33 cellular contexts compared by ENCODE assay signal in the genomic region with DNA sequence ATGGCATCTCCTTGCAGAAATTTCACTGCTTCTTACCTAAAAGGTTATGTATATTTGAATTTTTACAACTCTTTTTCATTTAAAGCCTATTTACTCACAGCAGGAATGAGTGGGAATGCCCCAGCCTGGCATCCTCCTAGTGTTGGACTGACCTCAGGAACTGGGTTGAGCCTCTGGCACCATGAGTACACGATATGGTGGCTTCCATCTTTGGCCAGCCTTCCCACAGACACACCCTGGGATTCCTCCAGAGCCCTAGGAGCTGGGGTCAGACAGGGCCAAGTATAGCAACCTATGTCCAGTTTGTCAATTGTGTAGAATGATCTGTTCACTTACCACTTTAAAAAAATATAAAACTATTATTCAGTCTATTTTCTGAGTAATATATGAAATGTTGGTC.
"Had no signal": no experiment of that assay in that cellular context is flagged by ENCODE, and none has a peak within 500 bp of the region (broad histone marks: within the 10 kb centered on the region; RNA-seq: fewer than 3 reads in every experiment).

No MANE protein-coding gene starts in this region.

- DNase-seq: activated B cell treated with CpG ODN at 0.5 μM for 24 hours; activated CD4-positive, alpha-beta memory T cell treated with anti-CD3 and anti-CD28 coated beads, Interleukin-2, amount 10 ng/mL, durations not matched to agents 7 days and 5 days; activated CD4-positive, alpha-beta T cell treated with anti-CD3 and anti-CD28 coated beads for 48 hours; activated CD4-positive, alpha-beta T cell treated with anti-CD3 and anti-CD28 coated beads, Interleukin-2, amount 50 U/mL, for 4 hours; activated CD8-positive, alpha-beta memory T cell treated with anti-CD3 and anti-CD28 coated beads, Interleukin-2, amount 10 ng/mL, durations not matched to agents 7 days and 5 days; activated CD8-positive, alpha-beta memory T cell treated with anti-CD3 and anti-CD28 coated beads, Interleukin-2, amount 50 U/mL, for 4 hours; activated gamma-delta T cell; activated naive CD4-positive, alpha-beta T cell; activated naive CD4-positive, alpha-beta T cell treated with anti-CD3 and anti-CD28 coated beads, Interleukin-2, amount 10 ng/mL, durations not matched to agents 7 days and 5 days; activated naive CD8-positive, alpha-beta T cell treated with anti-CD3 and anti-CD28 coated beads, Interleukin-2, amount 10 ng/mL, durations not matched to agents 7 days and 5 days; activated T-cell treated with anti-CD3 and anti-CD28 coated beads for 4 hours; activated T-cell treated with anti-CD3 and anti-CD28 coated beads, Interleukin-2, amount 50 U/mL, for 24 hours; activated T-cell treated with anti-CD3 and anti-CD28 coated beads, Interleukin-2, amount 50 U/mL, for 72 hours; central memory CD4-positive, alpha-beta T cell; cerebellar nuclear complex; colonic mucosa; effector CD8-positive, alpha-beta T cell; foreskin keratinocyte; gastrocnemius medialis; glutamatergic neuron; heart left ventricle; T-helper 1 cell; T-helper 17 cell; T1000; WERI-Rb-1 had no signal

- ATAC-seq: activated CD4-positive, CD25-positive, alpha-beta regulatory T cell treated with anti-CD3 and anti-CD28 coated beads, Interleukin-2, amount 50 U/mL, for 24 hours; activated CD8-positive, alpha-beta memory T cell treated with anti-CD3 and anti-CD28 coated beads, Interleukin-2, amount 10 ng/mL, durations not matched to agents 7 days and 5 days; activated naive CD4-positive, alpha-beta T cell treated with anti-CD3 and anti-CD28 coated beads, Interleukin-2, amount 50 U/mL, for 72 hours; activated T-cell treated with anti-CD3 and anti-CD28 coated beads, Interleukin-2, amount 50 U/mL, for 72 hours; esophagus mucosa; foreskin keratinocyte; gastrocnemius medialis; heart left ventricle; T-helper 17 cell had no signal

- H3K36me3 ChIP-seq: ascending aorta, breast epithelium, cardiac muscle cell, colonic mucosa, gastrocnemius medialis, heart left ventricle, WERI-Rb-1 had no signal

- H3K27ac ChIP-seq: ascending aorta, breast epithelium, cardiac muscle cell, colonic mucosa, foreskin keratinocyte, gastrocnemius medialis, heart left ventricle, WERI-Rb-1 had no signal

- H3K36me3 Mint-ChIP-seq: activated naive CD4-positive, alpha-beta T cell treated with anti-CD3 and anti-CD28 coated beads, Interleukin-2, amount 10 ng/mL, durations not matched to agents 7 days and 5 days; activated naive CD8-positive, alpha-beta T cell treated with anti-CD3 and anti-CD28 coated beads, Interleukin-2, amount 10 ng/mL, durations not matched to agents 7 days and 5 days; brain had no signal

- H3K9me3 Mint-ChIP-seq: activated B cell treated with CpG ODN at 0.5 μM for 24 hours; activated CD4-positive, alpha-beta memory T cell treated with anti-CD3 and anti-CD28 coated beads, Interleukin-2, amount 10 ng/mL, durations not matched to agents 7 days and 5 days; activated naive CD4-positive, alpha-beta T cell treated with anti-CD3 and anti-CD28 coated beads, Interleukin-2, amount 10 ng/mL, durations not matched to agents 7 days and 5 days; activated naive CD4-positive, alpha-beta T cell treated with anti-CD3 and anti-CD28 coated beads, Interleukin-2, amount 50 U/mL, for 72 hours; activated naive CD8-positive, alpha-beta T cell treated with anti-CD3 and anti-CD28 coated beads, Interleukin-2, amount 10 ng/mL, durations not matched to agents 7 days and 5 days; activated T-cell treated with anti-CD3 and anti-CD28 coated beads, Interleukin-2, amount 50 U/mL, for 24 hours; activated T-cell treated with anti-CD3 and anti-CD28 coated beads, Interleukin-2, amount 50 U/mL, for 72 hours; brain; T-helper 2 cell treated with Interferon-gamma antibody and Interleukin-4, amounts not matched to agents 5 μg/mL and 100 μg/mL, for 36 hours had no signal

- H3K4me1 ChIP-seq: colonic mucosa had no signal

- H3K4me3 Mint-ChIP-seq: activated B cell treated with CpG ODN at 0.5 μM for 24 hours; activated CD4-positive, alpha-beta memory T cell treated with anti-CD3 and anti-CD28 coated beads, Interleukin-2, amount 10 ng/mL, durations not matched to agents 7 days and 5 days; activated CD8-positive, alpha-beta memory T cell treated with anti-CD3 and anti-CD28 coated beads, Interleukin-2, amount 10 ng/mL, durations not matched to agents 7 days and 5 days; activated naive CD4-positive, alpha-beta T cell treated with anti-CD3 and anti-CD28 coated beads, Interleukin-2, amount 10 ng/mL, durations not matched to agents 7 days and 5 days; activated naive CD8-positive, alpha-beta T cell treated with anti-CD3 and anti-CD28 coated beads, Interleukin-2, amount 10 ng/mL, durations not matched to agents 7 days and 5 days; activated T-cell treated with anti-CD3 and anti-CD28 coated beads, Interleukin-2, amount 50 U/mL, for 24 hours; activated T-cell treated with anti-CD3 and anti-CD28 coated beads, Interleukin-2, amount 50 U/mL, for 72 hours; brain; T-helper 17 cell; T-helper 2 cell treated with Interferon-gamma antibody and Interleukin-4, amounts not matched to agents 5 μg/mL and 100 μg/mL, for 36 hours had no signal

- H3K27ac Mint-ChIP-seq: activated B cell treated with CpG ODN at 0.5 μM for 24 hours; activated CD4-positive, alpha-beta memory T cell treated with anti-CD3 and anti-CD28 coated beads, Interleukin-2, amount 10 ng/mL, durations not matched to agents 7 days and 5 days; activated CD8-positive, alpha-beta memory T cell treated with anti-CD3 and anti-CD28 coated beads, Interleukin-2, amount 10 ng/mL, durations not matched to agents 7 days and 5 days; activated naive CD4-positive, alpha-beta T cell treated with anti-CD3 and anti-CD28 coated beads, Interleukin-2, amount 10 ng/mL, durations not matched to agents 7 days and 5 days; activated naive CD4-positive, alpha-beta T cell treated with anti-CD3 and anti-CD28 coated beads, Interleukin-2, amount 50 U/mL, for 72 hours; activated naive CD8-positive, alpha-beta T cell treated with anti-CD3 and anti-CD28 coated beads, Interleukin-2, amount 10 ng/mL, durations not matched to agents 7 days and 5 days; activated T-cell treated with anti-CD3 and anti-CD28 coated beads, Interleukin-2, amount 50 U/mL, for 24 hours; activated T-cell treated with anti-CD3 and anti-CD28 coated beads, Interleukin-2, amount 50 U/mL, for 72 hours; brain; T-helper 17 cell; T-helper 2 cell treated with Interferon-gamma antibody and Interleukin-4, amounts not matched to agents 5 μg/mL and 100 μg/mL, for 36 hours had no signal

- H3K27me3 Mint-ChIP-seq: activated B cell treated with CpG ODN at 0.5 μM for 24 hours; activated naive CD8-positive, alpha-beta T cell treated with anti-CD3 and anti-CD28 coated beads, Interleukin-2, amount 10 ng/mL, durations not matched to agents 7 days and 5 days; brain had no signal

- H3K27me3 ChIP-seq: ascending aorta, breast epithelium, cardiac muscle cell, colonic mucosa, foreskin keratinocyte, gastrocnemius medialis, heart left ventricle had no signal

- H3K4me3 ChIP-seq: ascending aorta, breast epithelium, cardiac muscle cell, colonic mucosa, gastrocnemius medialis, heart left ventricle had no signal

- H3K9me3 ChIP-seq: ascending aorta, breast epithelium, colonic mucosa, gastrocnemius medialis, heart left ventricle had no signal
